Comparison of ENCODE assay signal across 1 cellular context in genomic region chr6:132730560-132730959, GRCh38.
TF ChIP-seq lines count a peak whose summit lies in the region.

No MANE protein-coding gene starts in this region.

TF ChIP-seq in HepG2, 621 proteins besides CTCF, POLR2A, EP300 and RAD21 (continued from another document and continues in another):
- no peak for TF ChIP-seq ZNF710 (CRISPR knock-in tag; IDR thresholded peaks at IDR 0.05; ENCODE audit: borderline replicate concordance)
- TF ChIP-seq, protein P1, sequence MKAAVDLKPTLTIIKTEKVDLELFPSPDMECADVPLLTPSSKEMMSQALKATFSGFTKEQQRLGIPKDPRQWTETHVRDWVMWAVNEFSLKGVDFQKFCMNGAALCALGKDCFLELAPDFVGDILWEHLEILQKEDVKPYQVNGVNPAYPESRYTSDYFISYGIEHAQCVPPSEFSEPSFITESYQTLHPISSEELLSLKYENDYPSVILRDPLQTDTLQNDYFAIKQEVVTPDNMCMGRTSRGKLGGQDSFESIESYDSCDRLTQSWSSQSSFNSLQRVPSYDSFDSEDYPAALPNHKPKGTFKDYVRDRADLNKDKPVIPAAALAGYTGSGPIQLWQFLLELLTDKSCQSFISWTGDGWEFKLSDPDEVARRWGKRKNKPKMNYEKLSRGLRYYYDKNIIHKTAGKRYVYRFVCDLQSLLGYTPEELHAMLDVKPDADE (CRISPR knock-in tag; IDR thresholded peaks at IDR 0.05) = no peak
- no peak for TF ChIP-seq KDM5B (CRISPR knock-in tag; IDR thresholded peaks at IDR 0.05; ENCODE audit: borderline replicate concordance)
- TF ChIP-seq ZNF138 (CRISPR knock-in tag; IDR thresholded peaks at IDR 0.05; ENCODE audit: low read depth) = no peak
- TF ChIP-seq CENPBD1 (CRISPR knock-in tag; IDR thresholded peaks at IDR 0.05; ENCODE audit: borderline replicate concordance, low read depth) = no peak
- TF ChIP-seq, protein P2, sequence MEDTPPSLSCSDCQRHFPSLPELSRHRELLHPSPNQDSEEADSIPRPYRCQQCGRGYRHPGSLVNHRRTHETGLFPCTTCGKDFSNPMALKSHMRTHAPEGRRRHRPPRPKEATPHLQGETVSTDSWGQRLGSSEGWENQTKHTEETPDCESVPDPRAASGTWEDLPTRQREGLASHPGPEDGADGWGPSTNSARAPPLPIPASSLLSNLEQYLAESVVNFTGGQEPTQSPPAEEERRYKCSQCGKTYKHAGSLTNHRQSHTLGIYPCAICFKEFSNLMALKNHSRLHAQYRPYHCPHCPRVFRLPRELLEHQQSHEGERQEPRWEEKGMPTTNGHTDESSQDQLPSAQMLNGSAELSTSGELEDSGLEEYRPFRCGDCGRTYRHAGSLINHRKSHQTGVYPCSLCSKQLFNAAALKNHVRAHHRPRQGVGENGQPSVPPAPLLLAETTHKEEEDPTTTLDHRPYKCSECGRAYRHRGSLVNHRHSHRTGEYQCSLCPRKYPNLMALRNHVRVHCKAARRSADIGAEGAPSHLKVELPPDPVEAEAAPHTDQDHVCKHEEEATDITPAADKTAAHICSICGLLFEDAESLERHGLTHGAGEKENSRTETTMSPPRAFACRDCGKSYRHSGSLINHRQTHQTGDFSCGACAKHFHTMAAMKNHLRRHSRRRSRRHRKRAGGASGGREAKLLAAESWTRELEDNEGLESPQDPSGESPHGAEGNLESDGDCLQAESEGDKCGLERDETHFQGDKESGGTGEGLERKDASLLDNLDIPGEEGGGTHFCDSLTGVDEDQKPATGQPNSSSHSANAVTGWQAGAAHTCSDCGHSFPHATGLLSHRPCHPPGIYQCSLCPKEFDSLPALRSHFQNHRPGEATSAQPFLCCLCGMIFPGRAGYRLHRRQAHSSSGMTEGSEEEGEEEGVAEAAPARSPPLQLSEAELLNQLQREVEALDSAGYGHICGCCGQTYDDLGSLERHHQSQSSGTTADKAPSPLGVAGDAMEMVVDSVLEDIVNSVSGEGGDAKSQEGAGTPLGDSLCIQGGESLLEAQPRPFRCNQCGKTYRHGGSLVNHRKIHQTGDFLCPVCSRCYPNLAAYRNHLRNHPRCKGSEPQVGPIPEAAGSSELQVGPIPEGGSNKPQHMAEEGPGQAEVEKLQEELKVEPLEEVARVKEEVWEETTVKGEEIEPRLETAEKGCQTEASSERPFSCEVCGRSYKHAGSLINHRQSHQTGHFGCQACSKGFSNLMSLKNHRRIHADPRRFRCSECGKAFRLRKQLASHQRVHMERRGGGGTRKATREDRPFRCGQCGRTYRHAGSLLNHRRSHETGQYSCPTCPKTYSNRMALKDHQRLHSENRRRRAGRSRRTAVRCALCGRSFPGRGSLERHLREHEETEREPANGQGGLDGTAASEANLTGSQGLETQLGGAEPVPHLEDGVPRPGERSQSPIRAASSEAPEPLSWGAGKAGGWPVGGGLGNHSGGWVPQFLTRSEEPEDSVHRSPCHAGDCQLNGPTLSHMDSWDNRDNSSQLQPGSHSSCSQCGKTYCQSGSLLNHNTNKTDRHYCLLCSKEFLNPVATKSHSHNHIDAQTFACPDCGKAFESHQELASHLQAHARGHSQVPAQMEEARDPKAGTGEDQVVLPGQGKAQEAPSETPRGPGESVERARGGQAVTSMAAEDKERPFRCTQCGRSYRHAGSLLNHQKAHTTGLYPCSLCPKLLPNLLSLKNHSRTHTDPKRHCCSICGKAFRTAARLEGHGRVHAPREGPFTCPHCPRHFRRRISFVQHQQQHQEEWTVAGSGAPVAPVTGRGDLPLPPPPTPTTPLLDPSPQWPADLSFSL (CRISPR knock-in tag; IDR thresholded peaks at IDR 0.05) = no peak
- TF ChIP-seq ARHGAP35 (CRISPR knock-in tag; IDR thresholded peaks at IDR 0.05; ENCODE audit: borderline replicate concordance) = no peak
- TF ChIP-seq, protein P3, sequence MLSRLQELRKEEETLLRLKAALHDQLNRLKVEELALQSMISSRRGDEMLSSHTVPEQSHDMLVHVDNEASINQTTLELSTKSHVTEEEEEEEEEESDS (CRISPR knock-in tag; IDR thresholded peaks at IDR 0.05; ENCODE audit: borderline replicate concordance) = no peak
- TF ChIP-seq, protein P4, sequence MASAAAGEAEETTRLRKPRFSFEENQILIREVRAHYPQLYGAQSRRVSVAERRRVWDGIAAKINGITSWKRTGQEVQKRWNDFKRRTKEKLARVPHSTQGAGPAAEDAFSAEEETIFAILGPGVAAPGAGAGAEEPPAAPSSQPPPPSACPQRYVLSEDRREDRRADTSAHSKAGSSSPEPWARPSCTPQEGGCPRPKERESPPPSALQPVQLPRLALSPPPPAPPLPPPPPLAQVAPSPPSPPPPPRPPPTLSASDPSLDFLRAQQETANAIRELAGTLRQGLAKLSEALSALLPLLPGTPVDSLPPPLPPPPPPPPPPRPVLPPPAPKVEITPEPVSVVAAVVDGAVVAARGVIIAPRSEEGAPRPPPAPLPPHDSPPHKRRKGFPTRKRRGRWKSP (CRISPR knock-in tag; IDR thresholded peaks at IDR 0.05) = no peak
- TF ChIP-seq MED13 (CRISPR knock-in tag; IDR thresholded peaks at IDR 0.05) = no peak
- TF ChIP-seq ZNF383 (CRISPR knock-in tag; IDR thresholded peaks at IDR 0.05; ENCODE audit: borderline replicate concordance) = no peak
- no peak for TF ChIP-seq ZBTB38 (CRISPR knock-in tag; IDR thresholded peaks at IDR 0.05)
- TF ChIP-seq DR1 (CRISPR knock-in tag; IDR thresholded peaks at IDR 0.05) = no peak
- TF ChIP-seq ARID3A (IDR thresholded peaks at IDR 0.05; ENCODE audit: low read depth, low read length) = peak; percentile 54; the same call in 1 of the 2 replicates
- TF ChIP-seq HIVEP1 (CRISPR knock-in tag; IDR thresholded peaks at IDR 0.05) = no peak
- TF ChIP-seq JDP2 (CRISPR knock-in tag; IDR thresholded peaks at IDR 0.05; ENCODE audit: borderline replicate concordance) = no peak
- TF ChIP-seq PHB2 (IDR thresholded peaks at IDR 0.05; ENCODE audit: partially characterized antibody) = no peak
- no peak for TF ChIP-seq ARNT (IDR thresholded peaks at IDR 0.05)
- no peak for TF ChIP-seq MZF1 (CRISPR knock-in tag; IDR thresholded peaks at IDR 0.05; ENCODE audit: borderline replicate concordance)
- TF ChIP-seq MTF2 (CRISPR knock-in tag; IDR thresholded peaks at IDR 0.05; ENCODE audit: borderline replicate concordance) = no peak
- no peak for TF ChIP-seq GATAD1 (CRISPR knock-in tag; IDR thresholded peaks at IDR 0.05)
- no peak for TF ChIP-seq FOXJ3 (CRISPR knock-in tag; IDR thresholded peaks at IDR 0.05; ENCODE audit: borderline replicate concordance)
- TF ChIP-seq RBM22 (optimal IDR thresholded peaks at IDR 0.05; ENCODE audit: low read length) = no peak
- no peak for TF ChIP-seq HDAC2 (CRISPR knock-in tag; IDR thresholded peaks at IDR 0.05)
- TF ChIP-seq ZNF547 (CRISPR knock-in tag; IDR thresholded peaks at IDR 0.05) = no peak
- TF ChIP-seq, protein P5, sequence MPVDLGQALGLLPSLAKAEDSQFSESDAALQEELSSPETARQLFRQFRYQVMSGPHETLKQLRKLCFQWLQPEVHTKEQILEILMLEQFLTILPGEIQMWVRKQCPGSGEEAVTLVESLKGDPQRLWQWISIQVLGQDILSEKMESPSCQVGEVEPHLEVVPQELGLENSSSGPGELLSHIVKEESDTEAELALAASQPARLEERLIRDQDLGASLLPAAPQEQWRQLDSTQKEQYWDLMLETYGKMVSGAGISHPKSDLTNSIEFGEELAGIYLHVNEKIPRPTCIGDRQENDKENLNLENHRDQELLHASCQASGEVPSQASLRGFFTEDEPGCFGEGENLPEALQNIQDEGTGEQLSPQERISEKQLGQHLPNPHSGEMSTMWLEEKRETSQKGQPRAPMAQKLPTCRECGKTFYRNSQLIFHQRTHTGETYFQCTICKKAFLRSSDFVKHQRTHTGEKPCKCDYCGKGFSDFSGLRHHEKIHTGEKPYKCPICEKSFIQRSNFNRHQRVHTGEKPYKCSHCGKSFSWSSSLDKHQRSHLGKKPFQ (CRISPR knock-in tag; IDR thresholded peaks at IDR 0.05; ENCODE audit: insufficient replicate concordance) = no peak
- no peak for TF ChIP-seq ZNF556 (CRISPR knock-in tag; IDR thresholded peaks at IDR 0.05; ENCODE audit: borderline replicate concordance)
- no peak for TF ChIP-seq REPIN1 (CRISPR knock-in tag; IDR thresholded peaks at IDR 0.05; ENCODE audit: borderline replicate concordance, low read depth)
- no peak for TF ChIP-seq POLR2AphosphoS2 (IDR thresholded peaks at IDR 0.05; ENCODE audit: low read depth, low read length)
- TF ChIP-seq RFX1 (IDR thresholded peaks at IDR 0.05) = no peak
- TF ChIP-seq ZNF615 (CRISPR knock-in tag; IDR thresholded peaks at IDR 0.05; ENCODE audit: borderline replicate concordance) = no peak
- TF ChIP-seq RXRA (CRISPR knock-in tag; IDR thresholded peaks at IDR 0.05) = no peak
- TF ChIP-seq ZNF879 (CRISPR knock-in tag; IDR thresholded peaks at IDR 0.05) = no peak
- no peak for TF ChIP-seq ZNF160 (CRISPR knock-in tag; IDR thresholded peaks at IDR 0.05)
- TF ChIP-seq ZNF674 (CRISPR knock-in tag; IDR thresholded peaks at IDR 0.05; ENCODE audit: low read depth) = no peak
- TF ChIP-seq ZBTB42 (CRISPR knock-in tag; IDR thresholded peaks at IDR 0.05) = no peak
- no peak for TF ChIP-seq SP4 (CRISPR knock-in tag; IDR thresholded peaks at IDR 0.05)
- no peak for TF ChIP-seq GABPA (IDR thresholded peaks at IDR 0.05; ENCODE audit: low read depth, low read length)
- peak; percentile 45 for TF ChIP-seq GABPA (CRISPR knock-in tag; IDR thresholded peaks at IDR 0.05; ENCODE audit: low read depth)
- TF ChIP-seq ZNF660 (CRISPR knock-in tag; IDR thresholded peaks at IDR 0.05; ENCODE audit: borderline replicate concordance, low read depth) = no peak
- TF ChIP-seq NFKBIZ (CRISPR knock-in tag; IDR thresholded peaks at IDR 0.05) = 0 out of 2 replicates have a peak, but pooled peaks have one; percentile 59
- no peak for TF ChIP-seq YEATS2 (CRISPR knock-in tag; IDR thresholded peaks at IDR 0.05; ENCODE audit: borderline replicate concordance)
- TF ChIP-seq ZNF232 (CRISPR knock-in tag; IDR thresholded peaks at IDR 0.05; ENCODE audit: borderline replicate concordance) = no peak
- no peak for TF ChIP-seq ZNF484 (CRISPR knock-in tag; IDR thresholded peaks at IDR 0.05; ENCODE audit: borderline replicate concordance, low read depth)
- TF ChIP-seq ZNF747 (CRISPR knock-in tag; IDR thresholded peaks at IDR 0.05; ENCODE audit: borderline replicate concordance) = no peak
- no peak for TF ChIP-seq ZNF782 (CRISPR knock-in tag; IDR thresholded peaks at IDR 0.05; ENCODE audit: borderline replicate concordance)
- TF ChIP-seq E2F1 (CRISPR knock-in tag; IDR thresholded peaks at IDR 0.05) = no peak
